Comparison of ENCODE assay signal across 10 cellular contexts in the genomic region with DNA sequence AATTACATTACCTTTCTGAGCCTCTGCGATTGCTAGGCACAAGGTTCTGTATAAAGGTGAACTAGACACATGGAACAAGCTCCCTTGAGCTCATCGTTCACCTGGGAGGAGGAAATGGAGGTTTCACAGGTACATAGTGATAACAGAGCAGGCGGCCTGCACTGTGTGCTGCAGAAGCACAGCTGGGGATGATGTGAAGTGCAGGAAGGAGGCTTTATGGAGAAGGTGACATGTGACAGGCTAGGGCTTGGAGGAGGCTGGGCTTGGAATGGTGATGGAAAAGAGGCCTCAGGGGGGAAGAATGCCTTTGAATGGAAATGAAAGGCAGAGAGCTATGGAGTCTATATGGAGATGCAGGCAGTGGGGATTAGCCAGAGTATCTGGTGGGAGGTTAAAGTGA. TPM values are rescaled to one million over a fixed set of nuclear protein-coding genes. Genes with fewer than 3 reads are reported as not detected.
DNase-seq lines count a peak whose midpoint lies in the region; ATAC-seq and TF ChIP-seq lines count a peak whose summit lies in the region.
"Had no signal": no experiment of that assay in that cellular context is flagged by ENCODE, and none has a peak within 500 bp of the region (broad histone marks: within the 10 kb centered on the region; RNA-seq: fewer than 3 reads in every experiment).

No MANE protein-coding gene starts in this region.

- no peak overlapping the region for H3K4me3 Mint-ChIP-seq in activated naive CD8-positive, alpha-beta T cell treated with anti-CD3 and anti-CD28 coated beads, Interleukin-2, amount 50 U/mL, for 24 hours
- H3K4me3 Mint-ChIP-seq in natural killer cell = peak overlapping the region; percentile 53

- H3K9me3 Mint-ChIP-seq in activated naive CD8-positive, alpha-beta T cell treated with anti-CD3 and anti-CD28 coated beads, Interleukin-2, amount 50 U/mL, for 24 hours = no peaks in the 10 kb centered on the region
- no peaks in the 10 kb centered on the region for H3K9me3 Mint-ChIP-seq in natural killer cell

- intact Hi-C loops in natural killer cell (cut with micrococcal nuclease) = no loop called here

- H3K4me1 Mint-ChIP-seq in activated naive CD8-positive, alpha-beta T cell treated with anti-CD3 and anti-CD28 coated beads, Interleukin-2, amount 50 U/mL, for 24 hours = peaks cover 83% of the 10 kb centered on the region
- H3K4me1 Mint-ChIP-seq in natural killer cell = peaks cover 67 to 76% of the 10 kb centered on the region in 2 donors

- TF ChIP-seq CTCF in natural killer cell (IDR thresholded peaks at IDR 0.05) = no peak

- ATAC-seq in activated CD4-positive, CD25-positive, alpha-beta regulatory T cell treated with anti-CD3 and anti-CD28 coated beads, Interleukin-2, amount 50 U/mL, for 24 hours = peak; percentile 36 to 39
- peak; percentile 14 for ATAC-seq in activated naive CD8-positive, alpha-beta T cell treated with anti-CD3 and anti-CD28 coated beads, Interleukin-2, amount 50 U/mL, for 24 hours
- ATAC-seq in natural killer cell (no peak), HG02885 (IDR thresholded peaks at IDR 0.05; ENCODE audit: poor library complexity, unreplicated experiment) (no peak)

- no peaks in the 10 kb centered on the region for H3K27me3 Mint-ChIP-seq in activated naive CD8-positive, alpha-beta T cell treated with anti-CD3 and anti-CD28 coated beads, Interleukin-2, amount 50 U/mL, for 24 hours
- no peaks in the 10 kb centered on the region for H3K27me3 Mint-ChIP-seq in natural killer cell (ENCODE audit: low read depth in 2 of 2)

- no peak for DNase-seq in activated CD4-positive, CD25-positive, alpha-beta regulatory T cell treated with anti-CD3 and anti-CD28 coated beads, Interleukin-2, amount 50 U/mL, for 72 hours
- DNase-seq in HT1080 (ENCODE audit: low read depth) (peak; percentile 54), natural killer cell (no peak), pons (ENCODE audit: low spot score) (no peak), T-helper 9 cell (no peak)
- no peak for DNase-seq in activated naive CD8-positive, alpha-beta T cell treated with anti-CD3 and anti-CD28 coated beads, Interleukin-2, amount 50 U/mL, for 24 hours
- DNase-seq: NCI-H1105, uterus had no signal

- H3K27ac Mint-ChIP-seq in activated naive CD8-positive, alpha-beta T cell treated with anti-CD3 and anti-CD28 coated beads, Interleukin-2, amount 50 U/mL, for 24 hours = peak overlapping the region; percentile 59
- H3K27ac Mint-ChIP-seq in natural killer cell = peak overlapping the region; percentile 86 to 95

- no peaks in the 10 kb centered on the region for H3K36me3 Mint-ChIP-seq in activated naive CD8-positive, alpha-beta T cell treated with anti-CD3 and anti-CD28 coated beads, Interleukin-2, amount 50 U/mL, for 24 hours (ENCODE audit: low read depth)
- no peaks in the 10 kb centered on the region for H3K36me3 Mint-ChIP-seq in natural killer cell

RNA-seq across cellular contexts. Expression of gene MARCHF4, which starts 22.9 kb away (rescaled TPM):
- 24.1 and 27.8 TPM in 2 replicates for total RNA-seq in HT1080 (2014; rRNA removed; shearing (Covaris generic))
- polyA plus RNA-seq in HT1080 (2015; cell fraction: cytosol; rRNA removed) = 35.3 and 35.9 TPM in 2 replicates
- polyA plus RNA-seq in HT1080 (2015; cell fraction: nucleus; rRNA removed) = 25.5 TPM in 2 replicates
- not detected for total RNA-seq in natural killer cell

Comparison
In these comparisons a context has a peak if more than half of its experiments do, and no peak if none do; other contexts are left out.
1. ATAC-seq: peak in activated CD4-positive, CD25-positive, alpha-beta regulatory T cell treated with anti-CD3 and anti-CD28 coated beads, Interleukin-2, amount 50 U/mL, for 24 hours (2 of 2) and activated naive CD8-positive, alpha-beta T cell treated with anti-CD3 and anti-CD28 coated beads, Interleukin-2, amount 50 U/mL, for 24 hours (single experiment); none in natural killer cell (0 of 3) and HG02885 (single experiment).
2. RNA of gene MARCHF4, which starts 22.9 kb away (total RNA-seq): 24.1 to 27.8 TPM in HT1080; not detected in natural killer cell; every median in the first group is over 10 times any median in the second.